Comparison of ENCODE assay signal across 31 cellular contexts in genomic region chr3:130967281-130967680, GRCh38.
"Had no signal": no experiment of that assay in that cellular context is flagged by ENCODE, and none has a peak within 500 bp of the region (broad histone marks: within the 10 kb centered on the region; RNA-seq: fewer than 3 reads in every experiment).

No MANE protein-coding gene starts in this region.

- H3K36me3 ChIP-seq: breast epithelium had no signal

- H3K9me3 ChIP-seq: breast epithelium had no signal

- H3K27ac ChIP-seq: breast epithelium, SK-N-MC, WERI-Rb-1 had no signal

- H3K4me3 ChIP-seq: breast epithelium, SK-N-MC had no signal

- ATAC-seq: activated CD8-positive, alpha-beta memory T cell treated with anti-CD3 and anti-CD28 coated beads, Interleukin-2, amount 10 ng/mL, durations not matched to agents 7 days and 5 days; activated T-cell treated with anti-CD3 and anti-CD28 coated beads, Interleukin-2, amount 50 U/mL, for 72 hours; activated T-helper 17 cell treated with anti-CD3 and anti-CD28 coated beads, Interleukin-2, amount 50 U/mL, for 72 hours had no signal

- H3K27me3 ChIP-seq: breast epithelium had no signal

- H3K4me1 ChIP-seq: breast epithelium had no signal

- DNase-seq: activated CD4-positive, alpha-beta memory T cell treated with anti-CD3 and anti-CD28 coated beads, Interleukin-2, amount 10 ng/mL, durations not matched to agents 7 days and 5 days; activated CD4-positive, alpha-beta T cell treated with anti-CD3 and anti-CD28 coated beads for 1 hour; activated CD4-positive, alpha-beta T cell treated with anti-CD3 and anti-CD28 coated beads for 48 hours; activated CD4-positive, CD25-positive, alpha-beta regulatory T cell; activated CD8-positive, alpha-beta memory T cell treated with anti-CD3 and anti-CD28 coated beads for 24 hours; activated CD8-positive, alpha-beta memory T cell treated with anti-CD3 and anti-CD28 coated beads, Interleukin-2, amount 10 ng/mL, durations not matched to agents 7 days and 5 days; activated effector memory CD4-positive, alpha-beta T cell treated with anti-CD3 and anti-CD28 coated beads, Interleukin-2, amount 50 U/mL, for 16 hours; activated naive CD4-positive, alpha-beta T cell; activated naive CD4-positive, alpha-beta T cell treated with anti-CD3 and anti-CD28 coated beads, Interleukin-2, amount 50 U/mL, for 16 hours; activated naive CD8-positive, alpha-beta T cell treated with anti-CD3 and anti-CD28 coated beads for 36 hours; activated T-cell treated with anti-CD3 and anti-CD28 coated beads, Interleukin-2, amount 50 U/mL, for 1 hour; activated T-cell treated with anti-CD3 and anti-CD28 coated beads, Interleukin-2, amount 50 U/mL, for 72 hours; amniotic stem cell; aorta; NCI-H1092 treated with DMSO at 0.1 percent for 48 hours; NCI-H1417; NCI-H146; NCI-H187; NCI-H2029 treated with DMSO at 0.1 percent for 48 hours; NCI-H2107; NCI-H2171; NCI-H510A; NCI-H526; NCI-H748 treated with DMSO at 0.1 percent for 48 hours; NK-92 treated with Interleukin-12 subunit alpha and Interleukin-12 subunit beta, amount 100 ng/mL, for 24 hours; Right ventricle myocardium superior; T1000; WERI-Rb-1 had no signal
